Comparison of ENCODE assay signal across 1 cellular context in the genomic region with DNA sequence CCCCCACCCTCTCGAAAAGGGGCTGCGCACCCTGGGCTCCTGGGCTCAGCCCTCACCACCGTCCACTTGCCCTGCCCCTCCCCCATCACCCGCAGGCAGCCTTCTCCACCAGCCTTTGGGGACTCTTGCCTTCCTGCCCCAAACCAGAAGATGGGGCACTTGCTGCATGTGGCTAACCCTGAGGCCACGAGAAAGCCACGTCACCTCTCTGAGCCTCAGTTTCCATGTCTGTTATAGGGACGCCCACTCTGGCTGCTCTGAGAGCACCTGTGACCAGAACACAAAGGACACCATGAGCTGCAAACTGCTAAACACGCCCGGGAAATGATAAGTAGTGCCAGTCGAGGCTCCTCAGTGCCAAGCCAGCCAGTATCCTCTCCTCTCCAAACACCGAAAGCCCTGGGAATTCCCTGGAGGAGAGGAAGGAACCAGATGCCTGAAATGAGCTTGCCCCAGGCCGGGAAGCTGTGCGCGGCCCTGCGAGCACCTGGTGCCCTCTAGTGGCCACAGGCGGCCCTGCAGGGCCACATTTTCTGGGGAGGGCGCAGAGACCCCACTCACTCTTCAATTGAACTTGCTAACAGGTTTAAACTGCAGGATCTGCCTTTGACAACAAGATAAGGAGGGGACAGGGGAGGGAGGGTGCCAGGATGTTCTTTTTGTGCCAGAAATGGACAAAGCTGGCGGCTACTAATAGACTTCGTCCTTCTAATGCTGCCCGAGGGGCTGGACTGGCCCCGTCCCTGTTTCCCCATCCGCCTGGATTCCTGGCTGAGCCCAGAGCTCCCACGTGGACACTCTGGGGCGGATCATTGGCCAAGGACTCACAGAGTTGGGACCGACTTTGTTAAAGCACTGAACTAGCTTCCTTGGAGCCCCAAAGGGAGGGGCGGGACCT.
TF ChIP-seq lines count a peak whose summit lies in the region.

No MANE protein-coding gene starts in this region.

TF ChIP-seq in HepG2, 621 proteins besides CTCF, POLR2A, EP300 and RAD21 (continued from another document and continues in another):
- TF ChIP-seq AKAP8 (CRISPR knock-in tag; IDR thresholded peaks at IDR 0.05) (0 out of 2 replicates have a peak, but pooled peaks have one; percentile 22), ETV6 (CRISPR knock-in tag; conservative IDR thresholded peaks at IDR 0.05) (no peak), NFE2L1 (CRISPR knock-in tag; IDR thresholded peaks at IDR 0.05; ENCODE audit: borderline replicate concordance) (0 out of 2 replicates have a peak, but pooled peaks have one; percentile 10), ZNF646 (CRISPR knock-in tag; IDR thresholded peaks at IDR 0.05) (no peak), TFE3 (CRISPR knock-in tag; IDR thresholded peaks at IDR 0.05) (0 out of 2 replicates have a peak, but pooled peaks have one; percentile 19), REPIN1 (CRISPR knock-in tag; IDR thresholded peaks at IDR 0.05; ENCODE audit: borderline replicate concordance, low read depth) (peak; percentile 77; the same call in 1 of the 2 replicates), RBAK (CRISPR knock-in tag; IDR thresholded peaks at IDR 0.05) (0 out of 2 replicates have a peak, but pooled peaks have one; percentile 35), ZEB1 (IDR thresholded peaks at IDR 0.05; ENCODE audit: insufficient replicate concordance, low read depth) (peak; percentile 44), ELF3 (CRISPR knock-in tag; IDR thresholded peaks at IDR 0.05) (peak; percentile 32; the same call in 1 of the 2 replicates), HIVEP1 (CRISPR knock-in tag; IDR thresholded peaks at IDR 0.05) (0 out of 2 replicates have a peak, but pooled peaks have one; percentile 63), ZBTB38 (CRISPR knock-in tag; IDR thresholded peaks at IDR 0.05) (peak; percentile 94), ZNF670 (CRISPR knock-in tag; IDR thresholded peaks at IDR 0.05; ENCODE audit: borderline replicate concordance) (peak; percentile 27; the same call in 1 of the 2 replicates), PATZ1 (CRISPR knock-in tag; IDR thresholded peaks at IDR 0.05) (peak; percentile 65), PHF21A (CRISPR knock-in tag; IDR thresholded peaks at IDR 0.05) (no peak), ZNF292 (CRISPR knock-in tag; IDR thresholded peaks at IDR 0.05; ENCODE audit: borderline replicate concordance, low read depth) (peak; percentile 30; the same call in 1 of the 2 replicates), FOXP4 (CRISPR knock-in tag; IDR thresholded peaks at IDR 0.05) (0 out of 2 replicates have a peak, but pooled peaks have one; percentile 31)
- TF ChIP-seq, protein P1, sequence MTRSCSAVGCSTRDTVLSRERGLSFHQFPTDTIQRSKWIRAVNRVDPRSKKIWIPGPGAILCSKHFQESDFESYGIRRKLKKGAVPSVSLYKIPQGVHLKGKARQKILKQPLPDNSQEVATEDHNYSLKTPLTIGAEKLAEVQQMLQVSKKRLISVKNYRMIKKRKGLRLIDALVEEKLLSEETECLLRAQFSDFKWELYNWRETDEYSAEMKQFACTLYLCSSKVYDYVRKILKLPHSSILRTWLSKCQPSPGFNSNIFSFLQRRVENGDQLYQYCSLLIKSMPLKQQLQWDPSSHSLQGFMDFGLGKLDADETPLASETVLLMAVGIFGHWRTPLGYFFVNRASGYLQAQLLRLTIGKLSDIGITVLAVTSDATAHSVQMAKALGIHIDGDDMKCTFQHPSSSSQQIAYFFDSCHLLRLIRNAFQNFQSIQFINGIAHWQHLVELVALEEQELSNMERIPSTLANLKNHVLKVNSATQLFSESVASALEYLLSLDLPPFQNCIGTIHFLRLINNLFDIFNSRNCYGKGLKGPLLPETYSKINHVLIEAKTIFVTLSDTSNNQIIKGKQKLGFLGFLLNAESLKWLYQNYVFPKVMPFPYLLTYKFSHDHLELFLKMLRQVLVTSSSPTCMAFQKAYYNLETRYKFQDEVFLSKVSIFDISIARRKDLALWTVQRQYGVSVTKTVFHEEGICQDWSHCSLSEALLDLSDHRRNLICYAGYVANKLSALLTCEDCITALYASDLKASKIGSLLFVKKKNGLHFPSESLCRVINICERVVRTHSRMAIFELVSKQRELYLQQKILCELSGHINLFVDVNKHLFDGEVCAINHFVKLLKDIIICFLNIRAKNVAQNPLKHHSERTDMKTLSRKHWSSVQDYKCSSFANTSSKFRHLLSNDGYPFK (CRISPR knock-in tag; IDR thresholded peaks at IDR 0.05; ENCODE audit: borderline replicate concordance): peak; percentile 63; the same call in 1 of the 2 replicates
- TF ChIP-seq, protein P2, sequence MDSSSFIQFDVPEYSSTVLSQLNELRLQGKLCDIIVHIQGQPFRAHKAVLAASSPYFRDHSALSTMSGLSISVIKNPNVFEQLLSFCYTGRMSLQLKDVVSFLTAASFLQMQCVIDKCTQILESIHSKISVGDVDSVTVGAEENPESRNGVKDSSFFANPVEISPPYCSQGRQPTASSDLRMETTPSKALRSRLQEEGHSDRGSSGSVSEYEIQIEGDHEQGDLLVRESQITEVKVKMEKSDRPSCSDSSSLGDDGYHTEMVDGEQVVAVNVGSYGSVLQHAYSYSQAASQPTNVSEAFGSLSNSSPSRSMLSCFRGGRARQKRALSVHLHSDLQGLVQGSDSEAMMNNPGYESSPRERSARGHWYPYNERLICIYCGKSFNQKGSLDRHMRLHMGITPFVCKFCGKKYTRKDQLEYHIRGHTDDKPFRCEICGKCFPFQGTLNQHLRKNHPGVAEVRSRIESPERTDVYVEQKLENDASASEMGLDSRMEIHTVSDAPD (CRISPR knock-in tag; IDR thresholded peaks at IDR 0.05): 0 out of 2 replicates have a peak, but pooled peaks have one; percentile 24
- TF ChIP-seq, protein P3, sequence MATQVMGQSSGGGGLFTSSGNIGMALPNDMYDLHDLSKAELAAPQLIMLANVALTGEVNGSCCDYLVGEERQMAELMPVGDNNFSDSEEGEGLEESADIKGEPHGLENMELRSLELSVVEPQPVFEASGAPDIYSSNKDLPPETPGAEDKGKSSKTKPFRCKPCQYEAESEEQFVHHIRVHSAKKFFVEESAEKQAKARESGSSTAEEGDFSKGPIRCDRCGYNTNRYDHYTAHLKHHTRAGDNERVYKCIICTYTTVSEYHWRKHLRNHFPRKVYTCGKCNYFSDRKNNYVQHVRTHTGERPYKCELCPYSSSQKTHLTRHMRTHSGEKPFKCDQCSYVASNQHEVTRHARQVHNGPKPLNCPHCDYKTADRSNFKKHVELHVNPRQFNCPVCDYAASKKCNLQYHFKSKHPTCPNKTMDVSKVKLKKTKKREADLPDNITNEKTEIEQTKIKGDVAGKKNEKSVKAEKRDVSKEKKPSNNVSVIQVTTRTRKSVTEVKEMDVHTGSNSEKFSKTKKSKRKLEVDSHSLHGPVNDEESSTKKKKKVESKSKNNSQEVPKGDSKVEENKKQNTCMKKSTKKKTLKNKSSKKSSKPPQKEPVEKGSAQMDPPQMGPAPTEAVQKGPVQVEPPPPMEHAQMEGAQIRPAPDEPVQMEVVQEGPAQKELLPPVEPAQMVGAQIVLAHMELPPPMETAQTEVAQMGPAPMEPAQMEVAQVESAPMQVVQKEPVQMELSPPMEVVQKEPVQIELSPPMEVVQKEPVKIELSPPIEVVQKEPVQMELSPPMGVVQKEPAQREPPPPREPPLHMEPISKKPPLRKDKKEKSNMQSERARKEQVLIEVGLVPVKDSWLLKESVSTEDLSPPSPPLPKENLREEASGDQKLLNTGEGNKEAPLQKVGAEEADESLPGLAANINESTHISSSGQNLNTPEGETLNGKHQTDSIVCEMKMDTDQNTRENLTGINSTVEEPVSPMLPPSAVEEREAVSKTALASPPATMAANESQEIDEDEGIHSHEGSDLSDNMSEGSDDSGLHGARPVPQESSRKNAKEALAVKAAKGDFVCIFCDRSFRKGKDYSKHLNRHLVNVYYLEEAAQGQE (IDR thresholded peaks at IDR 0.05; ENCODE audit: borderline replicate concordance in 1 of 2, low read depth in 1 of 2, low read length in 2 of 2): no peak
- TF ChIP-seq, protein P4, sequence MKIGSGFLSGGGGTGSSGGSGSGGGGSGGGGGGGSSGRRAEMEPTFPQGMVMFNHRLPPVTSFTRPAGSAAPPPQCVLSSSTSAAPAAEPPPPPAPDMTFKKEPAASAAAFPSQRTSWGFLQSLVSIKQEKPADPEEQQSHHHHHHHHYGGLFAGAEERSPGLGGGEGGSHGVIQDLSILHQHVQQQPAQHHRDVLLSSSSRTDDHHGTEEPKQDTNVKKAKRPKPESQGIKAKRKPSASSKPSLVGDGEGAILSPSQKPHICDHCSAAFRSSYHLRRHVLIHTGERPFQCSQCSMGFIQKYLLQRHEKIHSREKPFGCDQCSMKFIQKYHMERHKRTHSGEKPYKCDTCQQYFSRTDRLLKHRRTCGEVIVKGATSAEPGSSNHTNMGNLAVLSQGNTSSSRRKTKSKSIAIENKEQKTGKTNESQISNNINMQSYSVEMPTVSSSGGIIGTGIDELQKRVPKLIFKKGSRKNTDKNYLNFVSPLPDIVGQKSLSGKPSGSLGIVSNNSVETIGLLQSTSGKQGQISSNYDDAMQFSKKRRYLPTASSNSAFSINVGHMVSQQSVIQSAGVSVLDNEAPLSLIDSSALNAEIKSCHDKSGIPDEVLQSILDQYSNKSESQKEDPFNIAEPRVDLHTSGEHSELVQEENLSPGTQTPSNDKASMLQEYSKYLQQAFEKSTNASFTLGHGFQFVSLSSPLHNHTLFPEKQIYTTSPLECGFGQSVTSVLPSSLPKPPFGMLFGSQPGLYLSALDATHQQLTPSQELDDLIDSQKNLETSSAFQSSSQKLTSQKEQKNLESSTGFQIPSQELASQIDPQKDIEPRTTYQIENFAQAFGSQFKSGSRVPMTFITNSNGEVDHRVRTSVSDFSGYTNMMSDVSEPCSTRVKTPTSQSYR (CRISPR knock-in tag; IDR thresholded peaks at IDR 0.05; ENCODE audit: borderline replicate concordance): peak; percentile 66; the same call in 1 of the 2 replicates
